19 cellular contexts compared by ENCODE assay signal in genomic region chr6:145225500-145225899, GRCh38.
"Had no signal": no experiment of that assay in that cellular context is flagged by ENCODE, and none has a peak within 500 bp of the region (broad histone marks: within the 10 kb centered on the region; RNA-seq: fewer than 3 reads in every experiment).

No MANE protein-coding gene starts in this region.

- H3K27me3 ChIP-seq: heart right ventricle had no signal

- H3K36me3 ChIP-seq: heart right ventricle, thoracic aorta had no signal

- H3K27ac ChIP-seq: heart right ventricle, parathyroid adenoma, thoracic aorta, VCaP had no signal

- ATAC-seq: activated CD4-positive, CD25-positive, alpha-beta regulatory T cell treated with anti-CD3 and anti-CD28 coated beads, Interleukin-2, amount 50 U/mL, for 24 hours; activated CD8-positive, alpha-beta T cell treated with anti-CD3 and anti-CD28 coated beads, Interleukin-2, amount 10 ng/mL, durations not matched to agents 7 days and 5 days; heart right ventricle; left colon; right cardiac atrium had no signal

- H3K27ac Mint-ChIP-seq: activated CD4-positive, alpha-beta T cell treated with anti-CD3 and anti-CD28 coated beads, Interleukin-2, amount 10 ng/mL, durations not matched to agents 7 days and 5 days; activated CD8-positive, alpha-beta T cell treated with anti-CD3 and anti-CD28 coated beads, Interleukin-2, amount 10 ng/mL, durations not matched to agents 7 days and 5 days; activated naive CD4-positive, alpha-beta T cell treated with anti-CD3 and anti-CD28 coated beads, Interleukin-2, amount 50 U/mL, for 24 hours; brain; memory B cell; type B pancreatic cell had no signal

- H3K27me3 Mint-ChIP-seq: activated naive CD4-positive, alpha-beta T cell treated with anti-CD3 and anti-CD28 coated beads, Interleukin-2, amount 50 U/mL, for 24 hours; brain had no signal

- DNase-seq: activated CD4-positive, alpha-beta T cell treated with anti-CD3 and anti-CD28 coated beads, Interleukin-2, amount 10 ng/mL, durations not matched to agents 7 days and 5 days; activated CD8-positive, alpha-beta T cell treated with anti-CD3 and anti-CD28 coated beads, Interleukin-2, amount 10 ng/mL, durations not matched to agents 7 days and 5 days; activated gamma-delta T cell treated with Interleukin-2 at 50 U/mL for 16 hours; anterior cingulate cortex; heart right ventricle; islet precursor cell; left colon; nucleus accumbens; right cardiac atrium; stimulated activated CD4-positive, alpha-beta T cell treated with anti-CD3 and anti-CD28 coated beads, Interleukin-4, amount 100 ng/mL, for 24 hours; stimulated activated naive CD4-positive, alpha-beta T cell treated with Interleukin-2 at 50 U/mL for 16 hours had no signal

- H3K4me1 ChIP-seq: heart right ventricle, parathyroid adenoma had no signal

- H3K4me3 Mint-ChIP-seq: activated CD4-positive, alpha-beta T cell treated with anti-CD3 and anti-CD28 coated beads, Interleukin-2, amount 10 ng/mL, durations not matched to agents 7 days and 5 days; activated CD8-positive, alpha-beta T cell treated with anti-CD3 and anti-CD28 coated beads, Interleukin-2, amount 10 ng/mL, durations not matched to agents 7 days and 5 days; activated naive CD4-positive, alpha-beta T cell treated with anti-CD3 and anti-CD28 coated beads, Interleukin-2, amount 50 U/mL, for 24 hours; brain; memory B cell; type B pancreatic cell had no signal

- H3K4me3 ChIP-seq: heart right ventricle, thoracic aorta had no signal

- H3K9me3 ChIP-seq: heart right ventricle, thoracic aorta had no signal

- H3K9me3 Mint-ChIP-seq: activated CD4-positive, alpha-beta T cell treated with anti-CD3 and anti-CD28 coated beads, Interleukin-2, amount 10 ng/mL, durations not matched to agents 7 days and 5 days; activated naive CD4-positive, alpha-beta T cell treated with anti-CD3 and anti-CD28 coated beads, Interleukin-2, amount 50 U/mL, for 24 hours; type B pancreatic cell had no signal

- H3K4me1 Mint-ChIP-seq: activated CD4-positive, alpha-beta T cell treated with anti-CD3 and anti-CD28 coated beads, Interleukin-2, amount 10 ng/mL, durations not matched to agents 7 days and 5 days; activated naive CD4-positive, alpha-beta T cell treated with anti-CD3 and anti-CD28 coated beads, Interleukin-2, amount 50 U/mL, for 24 hours; brain; memory B cell had no signal

- H3K36me3 Mint-ChIP-seq: activated naive CD4-positive, alpha-beta T cell treated with anti-CD3 and anti-CD28 coated beads, Interleukin-2, amount 50 U/mL, for 24 hours; brain; memory B cell; type B pancreatic cell had no signal
